Comparison of ENCODE assay signal across 3 cellular contexts in the genomic region with DNA sequence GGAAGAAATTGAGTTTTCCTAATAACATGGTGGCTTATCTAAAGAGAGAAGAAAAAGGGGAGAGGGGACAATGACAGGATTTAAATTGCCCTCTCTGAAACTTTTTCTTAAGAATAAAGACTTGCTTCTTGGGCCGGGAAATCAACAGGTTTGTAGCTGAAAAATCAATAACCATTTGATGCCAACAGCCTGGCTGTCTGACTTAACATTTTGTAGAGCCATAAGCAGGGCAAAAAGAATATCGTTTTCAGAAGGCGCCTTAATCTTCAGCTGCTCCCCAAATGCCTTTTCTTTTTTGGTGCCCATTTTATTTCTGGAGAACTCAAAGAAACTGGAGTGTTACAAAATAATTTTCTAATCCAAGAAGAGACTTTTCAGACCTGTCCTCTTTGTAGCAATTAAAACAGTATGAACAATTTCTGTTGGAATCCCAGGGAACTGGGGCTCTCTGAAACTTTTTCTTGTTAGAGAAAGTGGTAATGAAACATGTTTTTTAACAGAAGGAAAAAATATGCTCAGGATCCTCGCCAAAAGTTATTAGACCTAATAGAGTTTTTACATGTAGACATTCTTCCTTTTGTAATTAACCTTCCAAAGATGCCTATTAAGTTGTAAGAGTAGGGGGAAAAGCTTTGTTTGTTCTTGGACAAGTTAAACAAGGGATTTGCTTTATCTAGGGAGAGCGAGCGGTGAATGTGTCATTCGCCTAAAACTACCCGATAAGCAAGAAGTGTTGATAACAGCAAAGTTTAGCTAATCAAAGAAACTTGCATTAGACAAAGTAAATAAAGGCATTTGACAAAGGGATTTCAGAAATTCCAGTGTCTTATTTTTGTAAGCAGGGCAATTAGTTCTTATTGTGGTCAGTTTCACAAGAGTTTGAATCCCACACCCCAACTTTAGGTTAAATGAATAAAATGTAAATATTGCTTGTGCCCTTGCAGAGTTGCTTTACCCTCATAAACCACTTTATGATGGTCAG.
TF ChIP-seq lines count a peak whose summit lies in the region.

No MANE protein-coding gene starts in this region.

TF ChIP-seq in SK-N-SH, 30 proteins besides CTCF, POLR2A, EP300 and RAD21 (continues in another document):
- TF ChIP-seq MXI1 (IDR thresholded peaks at IDR 0.05; ENCODE audit: low read depth, low read length) (no peak), NRF1 (IDR thresholded peaks at IDR 0.05; ENCODE audit: low read depth, low read length) (no peak), EZH2phosphoT487 (IDR thresholded peaks at IDR 0.05; ENCODE audit: borderline replicate concordance, low read depth) (no peak), SMC3 (IDR thresholded peaks at IDR 0.05; ENCODE audit: low read depth, low read length) (no peak), SIN3A (IDR thresholded peaks at IDR 0.05; ENCODE audit: borderline replicate concordance, low read depth, low read length) (no peak), USF2 (IDR thresholded peaks at IDR 0.05; ENCODE audit: borderline replicate concordance, low read depth, low read length) (no peak), YY1 (IDR thresholded peaks at IDR 0.05; ENCODE audit: low read depth) (no peak), GABPA (IDR thresholded peaks at IDR 0.05; ENCODE audit: low read depth) (no peak)
- TF ChIP-seq, protein P1, sequence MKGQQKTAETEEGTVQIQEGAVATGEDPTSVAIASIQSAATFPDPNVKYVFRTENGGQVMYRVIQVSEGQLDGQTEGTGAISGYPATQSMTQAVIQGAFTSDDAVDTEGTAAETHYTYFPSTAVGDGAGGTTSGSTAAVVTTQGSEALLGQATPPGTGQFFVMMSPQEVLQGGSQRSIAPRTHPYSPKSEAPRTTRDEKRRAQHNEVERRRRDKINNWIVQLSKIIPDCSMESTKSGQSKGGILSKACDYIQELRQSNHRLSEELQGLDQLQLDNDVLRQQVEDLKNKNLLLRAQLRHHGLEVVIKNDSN (IDR thresholded peaks at IDR 0.05; ENCODE audit: borderline replicate concordance, low read depth), result no peak
- TF ChIP-seq, protein P2, sequence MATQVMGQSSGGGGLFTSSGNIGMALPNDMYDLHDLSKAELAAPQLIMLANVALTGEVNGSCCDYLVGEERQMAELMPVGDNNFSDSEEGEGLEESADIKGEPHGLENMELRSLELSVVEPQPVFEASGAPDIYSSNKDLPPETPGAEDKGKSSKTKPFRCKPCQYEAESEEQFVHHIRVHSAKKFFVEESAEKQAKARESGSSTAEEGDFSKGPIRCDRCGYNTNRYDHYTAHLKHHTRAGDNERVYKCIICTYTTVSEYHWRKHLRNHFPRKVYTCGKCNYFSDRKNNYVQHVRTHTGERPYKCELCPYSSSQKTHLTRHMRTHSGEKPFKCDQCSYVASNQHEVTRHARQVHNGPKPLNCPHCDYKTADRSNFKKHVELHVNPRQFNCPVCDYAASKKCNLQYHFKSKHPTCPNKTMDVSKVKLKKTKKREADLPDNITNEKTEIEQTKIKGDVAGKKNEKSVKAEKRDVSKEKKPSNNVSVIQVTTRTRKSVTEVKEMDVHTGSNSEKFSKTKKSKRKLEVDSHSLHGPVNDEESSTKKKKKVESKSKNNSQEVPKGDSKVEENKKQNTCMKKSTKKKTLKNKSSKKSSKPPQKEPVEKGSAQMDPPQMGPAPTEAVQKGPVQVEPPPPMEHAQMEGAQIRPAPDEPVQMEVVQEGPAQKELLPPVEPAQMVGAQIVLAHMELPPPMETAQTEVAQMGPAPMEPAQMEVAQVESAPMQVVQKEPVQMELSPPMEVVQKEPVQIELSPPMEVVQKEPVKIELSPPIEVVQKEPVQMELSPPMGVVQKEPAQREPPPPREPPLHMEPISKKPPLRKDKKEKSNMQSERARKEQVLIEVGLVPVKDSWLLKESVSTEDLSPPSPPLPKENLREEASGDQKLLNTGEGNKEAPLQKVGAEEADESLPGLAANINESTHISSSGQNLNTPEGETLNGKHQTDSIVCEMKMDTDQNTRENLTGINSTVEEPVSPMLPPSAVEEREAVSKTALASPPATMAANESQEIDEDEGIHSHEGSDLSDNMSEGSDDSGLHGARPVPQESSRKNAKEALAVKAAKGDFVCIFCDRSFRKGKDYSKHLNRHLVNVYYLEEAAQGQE (IDR thresholded peaks at IDR 0.05; ENCODE audit: low read depth, low read length), result no peak

TF ChIP-seq in SK-N-SH treated with all-trans-retinoic acid at 6 μM for 48 hours, 23 proteins besides CTCF, POLR2A, EP300 and RAD21 (continues in another document):
- TF ChIP-seq ZNF8 (CRISPR knock-in tag; IDR thresholded peaks at IDR 0.05) (no peak), BACH2 (CRISPR knock-in tag; IDR thresholded peaks at IDR 0.05; ENCODE audit: borderline replicate concordance) (no peak), ZFP3 (CRISPR knock-in tag; IDR thresholded peaks at IDR 0.05) (no peak), SNAI2 (CRISPR knock-in tag; IDR thresholded peaks at IDR 0.05) (no peak), GLIS3 (CRISPR knock-in tag; IDR thresholded peaks at IDR 0.05) (no peak), TOX (CRISPR knock-in tag; IDR thresholded peaks at IDR 0.05; ENCODE audit: borderline replicate concordance) (no peak), RARB (CRISPR knock-in tag; IDR thresholded peaks at IDR 0.05) (no peak), ZNF565 (CRISPR knock-in tag; conservative IDR thresholded peaks at IDR 0.05; ENCODE audit: low read depth) (no peak), PPARA (CRISPR knock-in tag; IDR thresholded peaks at IDR 0.05; ENCODE audit: borderline replicate concordance) (no peak)
- TF ChIP-seq, protein P3, sequence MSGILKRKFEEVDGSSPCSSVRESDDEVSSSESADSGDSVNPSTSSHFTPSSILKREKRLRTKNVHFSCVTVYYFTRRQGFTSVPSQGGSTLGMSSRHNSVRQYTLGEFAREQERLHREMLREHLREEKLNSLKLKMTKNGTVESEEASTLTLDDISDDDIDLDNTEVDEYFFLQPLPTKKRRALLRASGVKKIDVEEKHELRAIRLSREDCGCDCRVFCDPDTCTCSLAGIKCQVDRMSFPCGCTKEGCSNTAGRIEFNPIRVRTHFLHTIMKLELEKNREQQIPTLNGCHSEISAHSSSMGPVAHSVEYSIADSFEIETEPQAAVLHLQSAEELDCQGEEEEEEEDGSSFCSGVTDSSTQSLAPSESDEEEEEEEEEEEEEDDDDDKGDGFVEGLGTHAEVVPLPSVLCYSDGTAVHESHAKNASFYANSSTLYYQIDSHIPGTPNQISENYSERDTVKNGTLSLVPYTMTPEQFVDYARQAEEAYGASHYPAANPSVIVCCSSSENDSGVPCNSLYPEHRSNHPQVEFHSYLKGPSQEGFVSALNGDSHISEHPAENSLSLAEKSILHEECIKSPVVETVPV (CRISPR knock-in tag; IDR thresholded peaks at IDR 0.05), result no peak
- TF ChIP-seq, protein P4, sequence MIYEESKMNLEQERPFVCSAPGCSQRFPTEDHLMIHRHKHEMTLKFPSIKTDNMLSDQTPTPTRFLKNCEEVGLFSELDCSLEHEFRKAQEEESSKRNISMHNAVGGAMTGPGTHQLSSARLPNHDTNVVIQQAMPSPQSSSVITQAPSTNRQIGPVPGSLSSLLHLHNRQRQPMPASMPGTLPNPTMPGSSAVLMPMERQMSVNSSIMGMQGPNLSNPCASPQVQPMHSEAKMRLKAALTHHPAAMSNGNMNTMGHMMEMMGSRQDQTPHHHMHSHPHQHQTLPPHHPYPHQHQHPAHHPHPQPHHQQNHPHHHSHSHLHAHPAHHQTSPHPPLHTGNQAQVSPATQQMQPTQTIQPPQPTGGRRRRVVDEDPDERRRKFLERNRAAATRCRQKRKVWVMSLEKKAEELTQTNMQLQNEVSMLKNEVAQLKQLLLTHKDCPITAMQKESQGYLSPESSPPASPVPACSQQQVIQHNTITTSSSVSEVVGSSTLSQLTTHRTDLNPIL (CRISPR knock-in tag; IDR thresholded peaks at IDR 0.05; ENCODE audit: low read depth), result no peak
- TF ChIP-seq, protein P5, sequence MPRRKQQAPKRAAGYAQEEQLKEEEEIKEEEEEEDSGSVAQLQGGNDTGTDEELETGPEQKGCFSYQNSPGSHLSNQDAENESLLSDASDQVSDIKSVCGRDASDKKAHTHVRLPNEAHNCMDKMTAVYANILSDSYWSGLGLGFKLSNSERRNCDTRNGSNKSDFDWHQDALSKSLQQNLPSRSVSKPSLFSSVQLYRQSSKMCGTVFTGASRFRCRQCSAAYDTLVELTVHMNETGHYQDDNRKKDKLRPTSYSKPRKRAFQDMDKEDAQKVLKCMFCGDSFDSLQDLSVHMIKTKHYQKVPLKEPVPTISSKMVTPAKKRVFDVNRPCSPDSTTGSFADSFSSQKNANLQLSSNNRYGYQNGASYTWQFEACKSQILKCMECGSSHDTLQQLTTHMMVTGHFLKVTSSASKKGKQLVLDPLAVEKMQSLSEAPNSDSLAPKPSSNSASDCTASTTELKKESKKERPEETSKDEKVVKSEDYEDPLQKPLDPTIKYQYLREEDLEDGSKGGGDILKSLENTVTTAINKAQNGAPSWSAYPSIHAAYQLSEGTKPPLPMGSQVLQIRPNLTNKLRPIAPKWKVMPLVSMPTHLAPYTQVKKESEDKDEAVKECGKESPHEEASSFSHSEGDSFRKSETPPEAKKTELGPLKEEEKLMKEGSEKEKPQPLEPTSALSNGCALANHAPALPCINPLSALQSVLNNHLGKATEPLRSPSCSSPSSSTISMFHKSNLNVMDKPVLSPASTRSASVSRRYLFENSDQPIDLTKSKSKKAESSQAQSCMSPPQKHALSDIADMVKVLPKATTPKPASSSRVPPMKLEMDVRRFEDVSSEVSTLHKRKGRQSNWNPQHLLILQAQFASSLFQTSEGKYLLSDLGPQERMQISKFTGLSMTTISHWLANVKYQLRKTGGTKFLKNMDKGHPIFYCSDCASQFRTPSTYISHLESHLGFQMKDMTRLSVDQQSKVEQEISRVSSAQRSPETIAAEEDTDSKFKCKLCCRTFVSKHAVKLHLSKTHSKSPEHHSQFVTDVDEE (CRISPR knock-in tag; IDR thresholded peaks at IDR 0.05), result no peak

TF ChIP-seq in endothelial cell of umbilical vein, 7 proteins besides CTCF, POLR2A, EP300 and RAD21:
- peak; percentile 41 for TF ChIP-seq POLR2AphosphoS5 (IDR thresholded peaks at IDR 0.05; ENCODE audit: insufficient read depth, low read depth, low read length)
- TF ChIP-seq, protein P6, sequence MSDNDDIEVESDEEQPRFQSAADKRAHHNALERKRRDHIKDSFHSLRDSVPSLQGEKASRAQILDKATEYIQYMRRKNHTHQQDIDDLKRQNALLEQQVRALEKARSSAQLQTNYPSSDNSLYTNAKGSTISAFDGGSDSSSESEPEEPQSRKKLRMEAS (IDR thresholded peaks at IDR 0.05; ENCODE audit: insufficient read depth, insufficient read length), result no peak
- TF ChIP-seq FOS (IDR thresholded peaks at IDR 0.05; ENCODE audit: borderline replicate concordance, insufficient read depth, low read length), result peak; percentile 6
- TF ChIP-seq GATA2 (IDR thresholded peaks at IDR 0.05; ENCODE audit: insufficient read depth, insufficient read length, low read depth, low read length), result peak; percentile 68
